8 cellular contexts compared by ENCODE assay signal in genomic region chr7:2331707-2332106, GRCh38.
"Had no signal": no experiment of that assay in that cellular context is flagged by ENCODE, and none has a peak within 500 bp of the region (broad histone marks: within the 10 kb centered on the region; RNA-seq: fewer than 3 reads in every experiment).

No MANE protein-coding gene starts in this region.

- H3K4me2 ChIP-seq: KMS-11 had no signal

- H3K9me3 Mint-ChIP-seq: IgD-negative memory B cell had no signal

- H3K27ac ChIP-seq: HL-60, KMS-11 had no signal

- H3K27me3 Mint-ChIP-seq: IgD-negative memory B cell had no signal

- FAIRE-seq: HepG2, HTR-8/SVneo had no signal

- H3K27ac Mint-ChIP-seq: IgD-negative memory B cell had no signal

- ATAC-seq: HepG2 had no signal

- H3K4me1 Mint-ChIP-seq: IgD-negative memory B cell had no signal

- H3K9ac ChIP-seq: KMS-11 had no signal

- H3K4me3 Mint-ChIP-seq: IgD-negative memory B cell had no signal

- H3K36me3 Mint-ChIP-seq: IgD-negative memory B cell had no signal

- DNase-seq: IMR-90, KBM-7, KG1 had no signal
